12 cellular contexts compared by ENCODE assay signal in genomic region chr3:102390465-102390864, GRCh38. TPM values are rescaled to one million over a fixed set of nuclear protein-coding genes. Genes with fewer than 3 reads are reported as not detected.
"Had no signal": no experiment of that assay in that cellular context is flagged by ENCODE, and none has a peak within 500 bp of the region (broad histone marks: within the 10 kb centered on the region; RNA-seq: fewer than 3 reads in every experiment).

No MANE protein-coding gene starts in this region.

- H2AFZ ChIP-seq: GM23248, GM23338 had no signal

- H3K4me3 Mint-ChIP-seq: GM23338, H9, HFFc6 had no signal

- H3K4me3 ChIP-seq: GM23248, GM23338, HAP-1 had no signal

- DNase-seq: GM23248, GOT3, H7, H9, HCEC 1CT, HFFc6 had no signal

- H3K36me3 ChIP-seq: HAP-1 had no signal

- H3K4me1 ChIP-seq: HAP-1 had no signal

- H3K9ac ChIP-seq: GM23248 had no signal

- H3K27ac Mint-ChIP-seq: GM23338, H9, HFFc6 had no signal

- ATAC-seq: GM23338, HCT116 had no signal

- H3K4me1 Mint-ChIP-seq: GM23338 had no signal

- H3K9me3 ChIP-seq: HAP-1 had no signal

- H3K9me3 Mint-ChIP-seq: HFFc6 had no signal

- FAIRE-seq: H1, H54 had no signal

- H3K27ac ChIP-seq: GM23248 had no signal

- H3K4me2 ChIP-seq: GM23338 had no signal

RNA-seq across cellular contexts. Expression of gene ZPLD1, which starts 44.4 kb away (rescaled TPM):
- total RNA-seq: GM23338, H1, H4, H7, H9 had no signal
- polyA plus RNA-seq: GM23248, GM23338, H1 had no signal
